Comparison of ENCODE assay signal across 22 cellular contexts in genomic region chr5:56326770-56327169, GRCh38.
A peak's percentile ranks its signal among the peaks of the same experiment; 100 is the strongest.
DNase-seq lines count a peak whose midpoint lies in the region; ATAC-seq lines count a peak whose summit lies in the region.
"Had no signal": no experiment of that assay in that cellular context is flagged by ENCODE, and none has a peak within 500 bp of the region (broad histone marks: within the 10 kb centered on the region; RNA-seq: fewer than 3 reads in every experiment).

No MANE protein-coding gene starts in this region.

- H3K4me2 ChIP-seq in BLaER1 treated with 17β-estradiol and CSF1 and Interleukin-3, amounts not matched to agents 10 nM and 100 nM, result peak overlapping the region; percentile 57 to 85 (median 75)

- peak overlapping the region; percentile 71 for H3K27ac Mint-ChIP-seq in activated CD8-positive, alpha-beta memory T cell treated with anti-CD3 and anti-CD28 coated beads, Interleukin-2, amount 10 ng/mL, durations not matched to agents 7 days and 5 days
- peak overlapping the region in 8 of 9 donors; percentile 51 to 91 (median 71) for H3K27ac Mint-ChIP-seq in naive thymus-derived CD4-positive, alpha-beta T cell

- POLR2A ChIA-PET in naive thymus-derived CD4-positive, alpha-beta T cell (lab: Charles Lee), result interaction anchor here (0.8 to 3.4 kb wide), 4 partner anchors 10 to 400 kb away, joined by 3 to 29 read pairs (median 4); no protein-coding TSS in a partner anchor

- CTCF ChIA-PET in activated CD8-positive, alpha-beta memory T cell treated with anti-CD3 and anti-CD28 coated beads, Interleukin-2, amount 10 ng/mL, durations not matched to agents 7 days and 5 days (lab: Charles Lee), result interaction anchor here (1.0 kb wide), 1 partner anchor 14 kb away, joined by 3 read pairs; no protein-coding TSS in a partner anchor
- CTCF ChIA-PET in naive thymus-derived CD4-positive, alpha-beta T cell (lab: Charles Lee), result interaction anchor here (0.6 kb wide), 1 partner anchor 125 kb away, joined by 3 read pairs; no protein-coding TSS in a partner anchor

- peaks cover 64 to 86% (median 75%) of the 10 kb centered on the region in 10 experiments for H3K4me1 ChIP-seq in BLaER1 treated with 17β-estradiol and CSF1 and Interleukin-3, amounts not matched to agents 10 nM and 100 nM
- peaks cover 22 to 53% of the 10 kb centered on the region in 2 donors for H3K4me1 ChIP-seq in naive thymus-derived CD4-positive, alpha-beta T cell (ENCODE audit: control insufficient read depth in 2 of 2, insufficient read depth in 2 of 2, low read length in 2 of 2)
- peaks cover 38% of the 10 kb centered on the region for H3K4me1 ChIP-seq in effector memory CD4-positive, alpha-beta T cell (ENCODE audit: control insufficient read depth, insufficient read depth, low read length, poor library complexity, severe bottlenecking)

- H3K9me3 Mint-ChIP-seq in activated CD8-positive, alpha-beta memory T cell treated with anti-CD3 and anti-CD28 coated beads, Interleukin-2, amount 10 ng/mL, durations not matched to agents 7 days and 5 days (ENCODE audit: low read depth), result no peaks in the 10 kb centered on the region
- H3K9me3 Mint-ChIP-seq in naive thymus-derived CD4-positive, alpha-beta T cell, result peaks cover 0 to 1% (median 0%) of the 10 kb centered on the region in 11 donors

- intact Hi-C loops in naive thymus-derived CD4-positive, alpha-beta T cell (cut with micrococcal nuclease), result loop anchor here (5.0 to 10.0 kb wide), 7 partner anchors 36 to 846 kb away; partner anchors contain the start of gene GPBP1 (in 1 of the 2)

- H3K27me3 ChIP-seq in BLaER1 treated with 17β-estradiol and CSF1 and Interleukin-3, amounts not matched to agents 10 nM and 100 nM, result no peaks in the 10 kb centered on the region
- no peaks in the 10 kb centered on the region for H3K27me3 ChIP-seq in naive thymus-derived CD4-positive, alpha-beta T cell (ENCODE audit: control insufficient read depth in 2 of 2, insufficient read depth in 2 of 2, low read length in 2 of 2)
- H3K27me3 ChIP-seq in effector memory CD4-positive, alpha-beta T cell (replicated peaks; ENCODE audit: control insufficient read depth, insufficient read depth, low read length, poor library complexity, severe bottlenecking), result no peaks in the 10 kb centered on the region
- H3K27me3 ChIP-seq: foreskin keratinocyte, stomach, upper lobe of left lung had no signal

- peak overlapping the region in 4 of 11 experiments; percentile 65 to 82 (median 75); a peak in 6 of 22 replicates for H3K9ac ChIP-seq in BLaER1 treated with 17β-estradiol and CSF1 and Interleukin-3, amounts not matched to agents 10 nM and 100 nM

- peak overlapping the region in 2 of 10 experiments; percentile 5 to 20; a peak in 2 of 20 replicates for H3K4me3 ChIP-seq in BLaER1 treated with 17β-estradiol and CSF1 and Interleukin-3, amounts not matched to agents 10 nM and 100 nM
- H3K4me3 ChIP-seq in naive thymus-derived CD4-positive, alpha-beta T cell (ENCODE audit: low read length), result no peak overlapping the region
- H3K4me3 ChIP-seq in effector memory CD4-positive, alpha-beta T cell (ENCODE audit: insufficient read depth, low read depth, low read length, poor library complexity, severe bottlenecking), result no peak overlapping the region
- H3K4me3 ChIP-seq: stomach, upper lobe of left lung had no signal

- no peaks in the 10 kb centered on the region for H3K36me3 ChIP-seq in BLaER1 treated with 17β-estradiol and CSF1 and Interleukin-3, amounts not matched to agents 10 nM and 100 nM
- no peaks in the 10 kb centered on the region for H3K36me3 ChIP-seq in naive thymus-derived CD4-positive, alpha-beta T cell (ENCODE audit: control insufficient read depth in 2 of 3, insufficient read depth in 3 of 3, low read length in 3 of 3)
- no peaks in the 10 kb centered on the region for H3K36me3 ChIP-seq in effector memory CD4-positive, alpha-beta T cell (ENCODE audit: control insufficient read depth, insufficient read depth, low read length)
- H3K36me3 ChIP-seq: stomach, upper lobe of left lung had no signal

- H3K27me3 Mint-ChIP-seq in activated CD8-positive, alpha-beta memory T cell treated with anti-CD3 and anti-CD28 coated beads, Interleukin-2, amount 10 ng/mL, durations not matched to agents 7 days and 5 days, result no peaks in the 10 kb centered on the region
- no peaks in the 10 kb centered on the region for H3K27me3 Mint-ChIP-seq in naive thymus-derived CD4-positive, alpha-beta T cell

- no peak for ATAC-seq in activated CD8-positive, alpha-beta memory T cell treated with anti-CD3 and anti-CD28 coated beads, Interleukin-2, amount 10 ng/mL, durations not matched to agents 7 days and 5 days
- ATAC-seq in naive thymus-derived CD4-positive, alpha-beta T cell, result no peak
- no peak for ATAC-seq in esophagus mucosa
- ATAC-seq in GM18907 (IDR thresholded peaks at IDR 0.05; ENCODE audit: unreplicated experiment), result no peak
- ATAC-seq: foreskin keratinocyte had no signal

- no peak overlapping the region for H3K4me3 Mint-ChIP-seq in activated CD8-positive, alpha-beta memory T cell treated with anti-CD3 and anti-CD28 coated beads, Interleukin-2, amount 10 ng/mL, durations not matched to agents 7 days and 5 days
- peak overlapping the region in 9 of 10 donors; percentile 45 to 88 (median 69) for H3K4me3 Mint-ChIP-seq in naive thymus-derived CD4-positive, alpha-beta T cell

- H3K4me1 Mint-ChIP-seq in activated CD8-positive, alpha-beta memory T cell treated with anti-CD3 and anti-CD28 coated beads, Interleukin-2, amount 10 ng/mL, durations not matched to agents 7 days and 5 days, result peaks cover 57% of the 10 kb centered on the region
- peaks cover 33 to 92% (median 82%) of the 10 kb centered on the region in 7 donors for H3K4me1 Mint-ChIP-seq in naive thymus-derived CD4-positive, alpha-beta T cell

- DNase-seq in NCI-H146 (lab: John Stamatoyannopoulos, UW), result peak; percentile 25
- no peak for DNase-seq in NCI-H146 treated with DMSO at 0.1 percent for 48 hours (lab: John Stamatoyannopoulos, UW; ENCODE audit: unreplicated experiment)
- DNase-seq in activated CD8-positive, alpha-beta memory T cell treated with anti-CD3 and anti-CD28 coated beads, Interleukin-2, amount 10 ng/mL, durations not matched to agents 7 days and 5 days, result no peak
- no peak for DNase-seq in naive thymus-derived CD4-positive, alpha-beta T cell
- DNase-seq in effector memory CD4-positive, alpha-beta T cell, result no peak
- DNase-seq: activated gamma-delta T cell treated with Interleukin-2 at 50 U/mL for 16 hours; cerebellar nuclear complex; erythroblast; foreskin keratinocyte; MM.1S; NCI-H1417 treated with DMSO at 0.1 percent for 48 hours; NCI-H510A treated with DMSO at 0.1 percent for 48 hours; NK-92 treated with Interleukin-12 subunit alpha and Interleukin-12 subunit beta, amount 100 ng/mL, for 24 hours; small intestine; stimulated activated CD4-positive, alpha-beta T cell treated with anti-CD3 and anti-CD28 coated beads, Interleukin-2, amount 100 ng/mL, for 48 hours; stomach; upper lobe of left lung had no signal

- peak overlapping the region in 8 of 11 experiments; percentile 70 to 95 (median 89); a peak in 15 of 22 replicates for H3K27ac ChIP-seq in BLaER1 treated with 17β-estradiol and CSF1 and Interleukin-3, amounts not matched to agents 10 nM and 100 nM
- no peak overlapping the region for H3K27ac ChIP-seq in naive thymus-derived CD4-positive, alpha-beta T cell (ENCODE audit: low read depth, low read length)
- H3K27ac ChIP-seq in effector memory CD4-positive, alpha-beta T cell (ENCODE audit: insufficient read depth, low read length, poor library complexity, severe bottlenecking), result no peak overlapping the region
- H3K27ac ChIP-seq: 22Rv1, foreskin keratinocyte, stomach, upper lobe of left lung, VCaP had no signal

- H4K20me1 ChIP-seq in BLaER1 treated with 17β-estradiol and CSF1 and Interleukin-3, amounts not matched to agents 10 nM and 100 nM, result no peaks in the 10 kb centered on the region

- H3K9me3 ChIP-seq in BLaER1 treated with 17β-estradiol and CSF1 and Interleukin-3, amounts not matched to agents 10 nM and 100 nM (replicated peaks in 1 of 11), result peaks cover 0 to under 1% (median 0%) of the 10 kb centered on the region in 11 experiments; a peak in 2 of 22 replicates
- no peaks in the 10 kb centered on the region for H3K9me3 ChIP-seq in naive thymus-derived CD4-positive, alpha-beta T cell (ENCODE audit: control insufficient read depth in 2 of 3, low read length in 3 of 3)
- H3K9me3 ChIP-seq in effector memory CD4-positive, alpha-beta T cell (ENCODE audit: control insufficient read depth, low read length), result no peaks in the 10 kb centered on the region
- H3K9me3 ChIP-seq: stomach, upper lobe of left lung had no signal

- peaks cover 2% of the 10 kb centered on the region for H3K36me3 Mint-ChIP-seq in activated CD8-positive, alpha-beta memory T cell treated with anti-CD3 and anti-CD28 coated beads, Interleukin-2, amount 10 ng/mL, durations not matched to agents 7 days and 5 days
- peaks cover 0 to 10% (median 0%) of the 10 kb centered on the region in 5 donors for H3K36me3 Mint-ChIP-seq in naive thymus-derived CD4-positive, alpha-beta T cell

Comparison
In these comparisons a context has a peak if more than half of its experiments do, and no peak if none do; other contexts are left out.
1. H3K27ac ChIP-seq: peak in BLaER1 treated with 17β-estradiol and CSF1 and Interleukin-3, amounts not matched to agents 10 nM and 100 nM (8 of 11); none in naive thymus-derived CD4-positive, alpha-beta T cell (single experiment) and effector memory CD4-positive, alpha-beta T cell (single experiment).